Comparison of ENCODE assay signal across 1 cellular context in genomic region chr4:185359767-185360446, GRCh38.
TF ChIP-seq lines count a peak whose summit lies in the region.

No MANE protein-coding gene starts in this region.

TF ChIP-seq in K562, 482 proteins besides CTCF, POLR2A, EP300 and RAD21 (continued from another document and continues in another):
- peak; percentile 79 to 87 for TF ChIP-seq MNT (conservative IDR thresholded peaks at IDR 0.05)
- TF ChIP-seq ZBTB2 (IDR thresholded peaks at IDR 0.05), result 0 out of 2 replicates have a peak, but pooled peaks have one; percentile 18
- no peak for TF ChIP-seq MXI1 (IDR thresholded peaks at IDR 0.05; ENCODE audit: low read depth, low read length)
- no peak for TF ChIP-seq SFPQ (IDR thresholded peaks at IDR 0.05; ENCODE audit: low read depth, low read length)
- no peak for TF ChIP-seq PATZ1 (CRISPR knock-in tag; IDR thresholded peaks at IDR 0.05; ENCODE audit: borderline replicate concordance)
- TF ChIP-seq KHSRP (IDR thresholded peaks at IDR 0.05), result no peak
- TF ChIP-seq CREB3L1 (IDR thresholded peaks at IDR 0.05; ENCODE audit: borderline replicate concordance, low read depth), result no peak
- no peak for TF ChIP-seq ZHX1 (conservative IDR thresholded peaks at IDR 0.05; ENCODE audit: low read length)
- TF ChIP-seq YBX1 (IDR thresholded peaks at IDR 0.05), result no peak
- no peak for TF ChIP-seq PTBP1 (IDR thresholded peaks at IDR 0.05; ENCODE audit: low read depth, low read length)
- TF ChIP-seq HSF4 (CRISPR knock-in tag; IDR thresholded peaks at IDR 0.05; ENCODE audit: borderline replicate concordance), result no peak
- no peak for TF ChIP-seq ZNF57 (CRISPR knock-in tag; IDR thresholded peaks at IDR 0.05)
- TF ChIP-seq PRPF4 (IDR thresholded peaks at IDR 0.05; ENCODE audit: insufficient read depth, low read depth, low read length, poor library complexity, severe bottlenecking), result no peak
- TF ChIP-seq ZNF224 (CRISPR knock-in tag; IDR thresholded peaks at IDR 0.05), result no peak
- TF ChIP-seq SAP30 (IDR thresholded peaks at IDR 0.05; ENCODE audit: borderline replicate concordance, insufficient read depth, low read depth, low read length, poor library complexity, severe bottlenecking), result no peak
- 0 out of 2 replicates have a peak, but pooled peaks have one; percentile 29 for TF ChIP-seq CBFA2T3 (IDR thresholded peaks at IDR 0.05)
- no peak for TF ChIP-seq ARID3B (CRISPR knock-in tag; IDR thresholded peaks at IDR 0.05; ENCODE audit: borderline replicate concordance)
- TF ChIP-seq GTF3C2 (IDR thresholded peaks at IDR 0.05; ENCODE audit: borderline replicate concordance, extremely low read depth, insufficient read length), result no peak
- no peak for TF ChIP-seq TFAM (CRISPR knock-in tag; conservative IDR thresholded peaks at IDR 0.05)
- no peak for TF ChIP-seq EGR1 (conservative IDR thresholded peaks at IDR 0.05)
- no peak for TF ChIP-seq SRF (CRISPR knock-in tag; IDR thresholded peaks at IDR 0.05)
- TF ChIP-seq PHF20 (IDR thresholded peaks at IDR 0.05; ENCODE audit: partially characterized antibody), result no peak
- TF ChIP-seq SRSF3 (IDR thresholded peaks at IDR 0.05; ENCODE audit: insufficient read depth, low read length), result no peak
- 0 out of 2 replicates have a peak, but pooled peaks have one; percentile 26 for TF ChIP-seq CXXC5 (CRISPR knock-in tag; IDR thresholded peaks at IDR 0.05)
- TF ChIP-seq SMARCA4 (IDR thresholded peaks at IDR 0.05), result peak; percentile 79
- TF ChIP-seq PTTG1 (tag; IDR thresholded peaks at IDR 0.05; ENCODE audit: low read depth), result no peak
- TF ChIP-seq TAF15 (IDR thresholded peaks at IDR 0.05; ENCODE audit: low read depth, low read length), result no peak
- TF ChIP-seq ZNF134 (CRISPR knock-in tag; conservative IDR thresholded peaks at IDR 0.05), result no peak
- TF ChIP-seq BDP1 (IDR thresholded peaks at IDR 0.05; ENCODE audit: insufficient read depth, insufficient read length), result no peak
- no peak for TF ChIP-seq KLF16 (IDR thresholded peaks at IDR 0.05)
- no peak for TF ChIP-seq ILF3 (IDR thresholded peaks at IDR 0.05; ENCODE audit: borderline replicate concordance)
- TF ChIP-seq BCOR (IDR thresholded peaks at IDR 0.05), result no peak
- no peak for TF ChIP-seq PTRF (tag; IDR thresholded peaks at IDR 0.05)
- no peak for TF ChIP-seq NONO (IDR thresholded peaks at IDR 0.05; ENCODE audit: low read depth in 2 of 2, low read length in 1 of 2)
- TF ChIP-seq E2F1 (CRISPR knock-in tag; IDR thresholded peaks at IDR 0.05), result no peak
- TF ChIP-seq ZNF124 (CRISPR knock-in tag; IDR thresholded peaks at IDR 0.05), result no peak
- no peak for TF ChIP-seq PURB (CRISPR knock-in tag; IDR thresholded peaks at IDR 0.05; ENCODE audit: low read depth)
- no peak for TF ChIP-seq ZNF561 (CRISPR knock-in tag; conservative IDR thresholded peaks at IDR 0.05)
- no peak for TF ChIP-seq IRF2 (CRISPR knock-in tag; IDR thresholded peaks at IDR 0.05)
- TF ChIP-seq MAFF (IDR thresholded peaks at IDR 0.05; ENCODE audit: low read length), result peak; percentile 32; the same call in 1 of the 2 replicates
- TF ChIP-seq ZNF165 (CRISPR knock-in tag; IDR thresholded peaks at IDR 0.05; ENCODE audit: borderline replicate concordance), result no peak
- no peak for TF ChIP-seq ZNF311 (CRISPR knock-in tag; IDR thresholded peaks at IDR 0.05)
- TF ChIP-seq KDM5B (IDR thresholded peaks at IDR 0.05; ENCODE audit: insufficient replicate concordance, low read depth, low read length), result no peak
- TF ChIP-seq ZNF253 (CRISPR knock-in tag; conservative IDR thresholded peaks at IDR 0.05), result no peak
- TF ChIP-seq CREB3 (tag; conservative IDR thresholded peaks at IDR 0.05; ENCODE audit: low read depth), result no peak
- peak; percentile 94 for TF ChIP-seq JUND (IDR thresholded peaks at IDR 0.05; ENCODE audit: borderline replicate concordance, low read depth, low read length)
- peak; percentile 93; the same call in 2 of the 3 replicates for TF ChIP-seq JUND (tag; IDR thresholded peaks at IDR 0.05; ENCODE audit: borderline replicate concordance, low read depth, low read length)
